ENCODE assay signal across 8 cellular contexts in genomic region chr1:180954766-180955165, GRCh38. TPM values are rescaled to one million over a fixed set of nuclear protein-coding genes. Genes with fewer than 3 reads are reported as not detected.
DNase-seq lines count a peak whose midpoint lies in the region; ATAC-seq and TF ChIP-seq lines count a peak whose summit lies in the region.

No MANE protein-coding gene starts in this region.

- no peak for ATAC-seq in HG02588 (IDR thresholded peaks at IDR 0.05; ENCODE audit: unreplicated experiment)
- ATAC-seq in HG03095 (IDR thresholded peaks at IDR 0.05; ENCODE audit: unreplicated experiment), result no peak
- no peak for ATAC-seq in GM18907 (IDR thresholded peaks at IDR 0.05; ENCODE audit: unreplicated experiment)

- H3K9me3 ChIP-seq in KOPT-K1 (ENCODE audit: insufficient read depth, low read length, poor library complexity, severe bottlenecking), result peaks cover 2% of the 10 kb centered on the region

- H3K9me3 Mint-ChIP-seq in CD14-positive monocyte, result peaks cover 0 to 2% (median 0%) of the 10 kb centered on the region in 7 donors

- intact Hi-C loops in CD14-positive monocyte (cut with micrococcal nuclease), result no loop called here
- intact Hi-C loops in dorsolateral prefrontal cortex (cut with DNase I), result loop anchor here (1.0 to 10.0 kb wide), 3 partner anchors 66 to 190 kb away; partner anchors contain the start of gene STX6 (in 1 of the 2)
- intact Hi-C loops in posterior vena cava (cut with DNase I), result no loop called here

- peaks cover 0 to 12% (median 10%) of the 10 kb centered on the region in 3 donors for H3K27me3 Mint-ChIP-seq in CD14-positive monocyte (ENCODE audit: low read depth in 3 of 3)

- TF ChIP-seq CTCF in CD14-positive monocyte (IDR thresholded peaks at IDR 0.05) (no peak), dorsolateral prefrontal cortex (IDR thresholded peaks at IDR 0.05 in 54 of 56, conservative IDR thresholded peaks at IDR 0.05 in 2 of 56; ENCODE audit: low read depth in 1 of 56, partially characterized antibody in 56 of 56) (no peak)

- H3K4me3 ChIP-seq in dorsolateral prefrontal cortex, result peak overlapping the region in 46 of 59 donors; percentile 44 to 74 (median 64)

- peaks cover 39 to 41% of the 10 kb centered on the region in 2 donors for H3K36me3 Mint-ChIP-seq in CD14-positive monocyte

- DNase-seq in CD14-positive monocyte (ENCODE audit: low spot score) (no peak), dorsolateral prefrontal cortex (no peak), posterior vena cava (ENCODE audit: low spot score) (peak; percentile 70), 8988T (no peak)

- H3K27ac Mint-ChIP-seq in CD14-positive monocyte, result no peak overlapping the region

- H3K4me3 Mint-ChIP-seq in CD14-positive monocyte, result peak overlapping the region; percentile 71 to 72

- no peaks in the 10 kb centered on the region for H3K27me3 ChIP-seq in dorsolateral prefrontal cortex

- peaks cover 14% of the 10 kb centered on the region for H3K4me1 Mint-ChIP-seq in CD14-positive monocyte

- H3K27ac ChIP-seq in KOPT-K1 (ENCODE audit: low read depth, low read length, poor library complexity, severe bottlenecking), result peak overlapping the region; percentile 99
- H3K27ac ChIP-seq in dorsolateral prefrontal cortex, result peak overlapping the region in 55 of 59 donors; percentile 28 to 93 (median 78)

- peaks cover 66% of the 10 kb centered on the region for H3K36me3 ChIP-seq in KOPT-K1 (ENCODE audit: insufficient read depth, low read length)

RNA-seq across cellular contexts. Expression of gene KIAA1614, which starts 42.1 kb away (rescaled TPM):
- polyA plus RNA-seq in CD14-positive monocyte, result not detected
- total RNA-seq in dorsolateral prefrontal cortex (10 to 100 TPM in 107 of 120 experiments, 1 to 10 TPM in 13; 6.4 to 28.8 (median 14.1) TPM), posterior vena cava (10 to 100 TPM; 10.7 to 12.7 TPM)

Comparison
In these comparisons a context has a peak if more than half of its experiments do, and no peak if none do; other contexts are left out.
1. intact Hi-C loops: an anchor here in dorsolateral prefrontal cortex (1.0 to 10.0 kb wide); none called in CD14-positive monocyte and posterior vena cava.